8 cellular contexts compared by ENCODE assay signal in the genomic region with DNA sequence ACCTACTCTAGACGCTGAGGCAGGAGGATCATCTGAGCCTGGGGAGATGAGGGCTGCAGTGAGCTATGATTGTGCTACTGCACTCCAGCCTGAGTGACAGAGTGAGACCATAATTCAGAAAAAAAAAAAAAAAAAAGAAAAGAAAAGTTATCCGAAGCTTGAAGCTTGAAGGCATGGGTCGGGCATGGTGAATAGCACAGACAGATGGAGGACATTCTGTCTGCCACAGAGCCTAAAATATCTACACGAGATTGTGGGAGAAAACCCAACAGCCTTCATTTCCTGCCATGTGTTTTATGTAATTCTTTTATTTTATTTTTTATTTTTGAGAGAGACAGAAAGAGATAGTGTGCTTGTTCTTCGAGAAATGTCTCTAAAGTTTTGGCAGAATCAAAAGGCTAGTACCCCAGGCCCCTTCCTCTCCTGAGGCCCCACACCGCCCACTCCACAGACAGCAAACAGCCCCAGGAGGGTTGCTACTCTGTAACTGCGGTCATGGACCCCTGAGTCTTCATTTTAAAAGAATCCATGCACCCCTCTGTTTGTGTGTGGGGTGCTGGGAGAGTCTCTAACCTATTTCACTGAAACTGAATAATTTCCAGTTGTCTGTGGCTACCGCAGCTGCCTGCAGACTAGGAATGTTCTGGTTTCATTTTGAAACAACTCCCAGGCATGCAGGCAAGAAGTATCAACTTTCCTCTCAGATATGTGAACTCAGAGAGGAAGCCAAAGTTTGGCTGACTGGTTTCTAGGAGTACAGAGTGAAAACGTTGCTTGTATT. TPM values are rescaled to one million over a fixed set of nuclear protein-coding genes. Genes with fewer than 3 reads are reported as not detected.
DNase-seq lines count a peak whose midpoint lies in the region; ATAC-seq and TF ChIP-seq lines count a peak whose summit lies in the region.

No MANE protein-coding gene starts in this region.

- peak overlapping the region; percentile 67 for H3K27ac ChIP-seq in brain microvascular endothelial cell

- H3K27me3 ChIP-seq in brain microvascular endothelial cell (replicated peaks) = no peaks in the 10 kb centered on the region

- peak; percentile 42 for ATAC-seq in HG02870 (IDR thresholded peaks at IDR 0.05; ENCODE audit: unreplicated experiment)
- no peak for ATAC-seq in GM21528 (IDR thresholded peaks at IDR 0.05; ENCODE audit: low FRiP score, unreplicated experiment)
- no peak for ATAC-seq in HG03342 (IDR thresholded peaks at IDR 0.05; ENCODE audit: unreplicated experiment)

- in situ Hi-C loops in brain microvascular endothelial cell (cut with HindIII; ENCODE audit: low pct_ligation_motif_present, low sequenced_read_pairs) = loop anchor here (25.0 kb wide), 1 partner anchor 209 kb away; no protein-coding TSS in a partner anchor

- H3K36me3 ChIP-seq in brain microvascular endothelial cell (replicated peaks) = no peaks in the 10 kb centered on the region

- DNase-seq in AG08395 (ENCODE audit: low spot score) = peak; percentile 80
- DNase-seq in brain microvascular endothelial cell = peak; percentile 67
- peak; percentile 27 to 48 for DNase-seq in lung microvascular endothelial cell (ENCODE audit: low read depth in 2 of 2)
- DNase-seq in GOT3 (lab: John Stamatoyannopoulos, UW) = no peak
- DNase-seq in stimulated activated CD4-positive, alpha-beta T cell treated with anti-CD3 and anti-CD28 coated beads, Interleukin-4, amount 100 ng/mL, for 4 hours = no peak

- H3K4me3 ChIP-seq in brain microvascular endothelial cell (ENCODE audit: low read depth, low read length) = no peak overlapping the region

- TF ChIP-seq CTCF in brain microvascular endothelial cell (IDR thresholded peaks at IDR 0.05; ENCODE audit: low read depth, low read length, missing control alignments) = no peak

RNA-seq across cellular contexts. Expression of a gene that starts 38.4 kb away (rescaled TPM):
- 10.0 and 15.3 TPM in 2 replicates for total RNA-seq in lung microvascular endothelial cell

Comparison
In these comparisons a context has a peak if more than half of its experiments do, and no peak if none do; other contexts are left out.
1. DNase-seq: peak in AG08395 (single experiment), brain microvascular endothelial cell (single experiment) and lung microvascular endothelial cell (2 of 2); none in GOT3 (single experiment) and stimulated activated CD4-positive, alpha-beta T cell treated with anti-CD3 and anti-CD28 coated beads, Interleukin-4, amount 100 ng/mL, for 4 hours (0 of 2).